ENCODE assay signal across 7 cellular contexts in genomic region chr6:16338577-16339262, GRCh38.
A peak's percentile ranks its signal among the peaks of the same experiment; 100 is the strongest.
DNase-seq lines count a peak whose midpoint lies in the region; TF ChIP-seq lines count a peak whose summit lies in the region.

No MANE protein-coding gene starts in this region.

- H3K4me3 ChIP-seq in SK-N-MC (peak overlapping the region; percentile 19; the same call in 1 of the 2 replicates), foreskin fibroblast (ENCODE audit: low read depth in 1 of 2, low read length in 2 of 2) (peak overlapping the region; percentile 2 to 24)

- H3K9ac ChIP-seq in SK-N-MC (ENCODE audit: insufficient read length): no peak overlapping the region

- no peaks in the 10 kb centered on the region for H3K4me1 Mint-ChIP-seq in progenitor cell of endocrine pancreas (ENCODE audit: low read depth)

- H3K9me3 Mint-ChIP-seq in progenitor cell of endocrine pancreas (ENCODE audit: low read depth): no peaks in the 10 kb centered on the region

- H3K36me3 Mint-ChIP-seq in progenitor cell of endocrine pancreas (ENCODE audit: insufficient read depth): peaks cover 4% of the 10 kb centered on the region

- peak; percentile 79 for TF ChIP-seq CTCF in foreskin fibroblast (IDR thresholded peaks at IDR 0.05; ENCODE audit: low read depth, low read length)
- peak; percentile 40 for TF ChIP-seq CTCF in progenitor cell of endocrine pancreas (IDR thresholded peaks at IDR 0.05; ENCODE audit: unreplicated experiment)

- no peaks in the 10 kb centered on the region for H3K36me3 ChIP-seq in SK-N-MC (ENCODE audit: insufficient read depth, low read length)

- no peaks in the 10 kb centered on the region for H3K27me3 Mint-ChIP-seq in progenitor cell of endocrine pancreas

- DNase-seq in HCEC 1CT (peak; percentile 99), SK-N-MC (ENCODE audit: low read depth, low spot score) (no peak), foreskin fibroblast (peak; percentile 99 to 100), progenitor cell of endocrine pancreas (ENCODE audit: low spot score, unreplicated experiment) (no peak), cortex of kidney (lab: John Stamatoyannopoulos, UW) (no peak), DMS114 treated with DMSO at 0.1 percent for 48 hours (lab: John Stamatoyannopoulos, UW; ENCODE audit: unreplicated experiment) (no peak)
- no peak for DNase-seq in stimulated activated CD4-positive, alpha-beta T cell treated with anti-CD3 and anti-CD28 coated beads, Interleukin-4, amount 100 ng/mL, for 4 hours

- H3K4me3 Mint-ChIP-seq in progenitor cell of endocrine pancreas (ENCODE audit: low read depth): no peak overlapping the region

- no peaks in the 10 kb centered on the region for H3K9me3 ChIP-seq in SK-N-MC (ENCODE audit: low read depth, low read length)

- H3K27ac Mint-ChIP-seq in progenitor cell of endocrine pancreas: no peak overlapping the region

- no peak overlapping the region for H3K27ac ChIP-seq in SK-N-MC

Comparison
In these comparisons a context has a peak if more than half of its experiments do, and no peak if none do; other contexts are left out.
1. DNase-seq: peak in HCEC 1CT (single experiment) and foreskin fibroblast (2 of 2); none in SK-N-MC (single experiment), progenitor cell of endocrine pancreas (single experiment), cortex of kidney (single experiment), DMS114 treated with DMSO at 0.1 percent for 48 hours (single experiment) and stimulated activated CD4-positive, alpha-beta T cell treated with anti-CD3 and anti-CD28 coated beads, Interleukin-4, amount 100 ng/mL, for 4 hours (0 of 2).